In genomic region chr1:31183126-31183525, GRCh38 we compare ENCODE assay signal across 24 cellular contexts. TPM values are rescaled to one million over a fixed set of nuclear protein-coding genes. Genes with fewer than 3 reads are reported as not detected.
"Had no signal": no experiment of that assay in that cellular context is flagged by ENCODE, and none has a peak within 500 bp of the region (broad histone marks: within the 10 kb centered on the region; RNA-seq: fewer than 3 reads in every experiment).

No MANE protein-coding gene starts in this region.

- H3K36me3 Mint-ChIP-seq: activated CD4-positive, alpha-beta memory T cell treated with anti-CD3 and anti-CD28 coated beads for 36 hours; mesothelial cell of epicardium; stimulated activated memory B cell treated with anti-CD40 and anti-IgM and Interleukin-4, amounts not matched to agents 10 μg/mL and 1 μg/mL and 100 μg/mL, for 72 hours; type B pancreatic cell had no signal

- H3K27ac ChIP-seq: esophagus muscularis mucosa, pancreas, prostate gland, sigmoid colon had no signal

- ATAC-seq: stimulated activated memory B cell treated with anti-CD40 and anti-IgM and Interleukin-4, amounts not matched to agents 10 μg/mL and 1 μg/mL and 100 μg/mL, for 72 hours had no signal

- H3K9me3 Mint-ChIP-seq: activated CD4-positive, alpha-beta memory T cell treated with anti-CD3 and anti-CD28 coated beads for 36 hours; activated CD4-positive, alpha-beta T cell treated with anti-CD3 and anti-CD28 coated beads, Interleukin-2, amount 10 ng/mL, durations not matched to agents 24 days and 14 days; activated T-cell treated with anti-CD3 and anti-CD28 coated beads, Interleukin-2, amount 50 U/mL, for 24 hours; mesothelial cell of epicardium; neural crest cell; stimulated activated memory B cell treated with anti-CD40 and anti-IgM and Interleukin-4, amounts not matched to agents 10 μg/mL and 1 μg/mL and 100 μg/mL, for 72 hours; stimulated activated naive CD8-positive, alpha-beta T cell treated with anti-CD3 and anti-CD28 coated beads, Interleukin-15, amount 100 ng/mL, for 72 hours; type B pancreatic cell had no signal

- H3K4me3 ChIP-seq: prostate gland, sigmoid colon had no signal

- H3K4me1 Mint-ChIP-seq: mesothelial cell of epicardium had no signal

- H3K4me3 Mint-ChIP-seq: activated CD4-positive, alpha-beta memory T cell treated with anti-CD3 and anti-CD28 coated beads for 36 hours; activated CD4-positive, alpha-beta T cell treated with anti-CD3 and anti-CD28 coated beads, Interleukin-2, amount 10 ng/mL, durations not matched to agents 24 days and 14 days; activated T-cell treated with anti-CD3 and anti-CD28 coated beads, Interleukin-2, amount 50 U/mL, for 24 hours; mesothelial cell of epicardium; neural crest cell; stimulated activated memory B cell treated with anti-CD40 and anti-IgM and Interleukin-4, amounts not matched to agents 10 μg/mL and 1 μg/mL and 100 μg/mL, for 72 hours; type B pancreatic cell had no signal

- H3K36me3 ChIP-seq: esophagus muscularis mucosa, pancreas, prostate gland, sigmoid colon had no signal

- DNase-seq: activated CD4-positive, alpha-beta memory T cell treated with anti-CD3 and anti-CD28 coated beads for 36 hours; activated CD4-positive, alpha-beta T cell treated with anti-CD3 and anti-CD28 coated beads, Interleukin-2, amount 10 ng/mL, durations not matched to agents 24 days and 14 days; activated CD4-positive, CD25-positive, alpha-beta regulatory T cell treated with anti-CD3 and anti-CD28 coated beads, Interleukin-2, amount 50 U/mL, for 72 hours; activated CD8-positive, alpha-beta memory T cell treated with anti-CD3 and anti-CD28 coated beads, Interleukin-2, amount 50 U/mL, for 4 hours; activated gamma-delta T cell treated with Interleukin-2 at 50 U/mL for 16 hours; activated naive CD4-positive, alpha-beta T cell treated with anti-CD3 and anti-CD28 coated beads, Interleukin-2, amount 50 U/mL, for 16 hours; effector CD4-positive, alpha-beta T cell; left ventricle myocardium superior; naive thymus-derived CD4-positive, alpha-beta T cell; pancreas; stimulated activated CD8-positive, alpha-beta memory T cell treated with anti-CD3 and anti-CD28 coated beads, Interleukin-4, amount 100 ng/mL, for 48 hours had no signal

- H3K27ac Mint-ChIP-seq: activated CD4-positive, alpha-beta memory T cell treated with anti-CD3 and anti-CD28 coated beads for 36 hours; activated CD4-positive, alpha-beta T cell treated with anti-CD3 and anti-CD28 coated beads, Interleukin-2, amount 10 ng/mL, durations not matched to agents 24 days and 14 days; activated T-cell treated with anti-CD3 and anti-CD28 coated beads, Interleukin-2, amount 50 U/mL, for 24 hours; mesothelial cell of epicardium; naive thymus-derived CD4-positive, alpha-beta T cell; stimulated activated memory B cell treated with anti-CD40 and anti-IgM and Interleukin-4, amounts not matched to agents 10 μg/mL and 1 μg/mL and 100 μg/mL, for 72 hours; stimulated activated naive CD8-positive, alpha-beta T cell treated with anti-CD3 and anti-CD28 coated beads, Interleukin-15, amount 100 ng/mL, for 72 hours; type B pancreatic cell had no signal

- H3K9me3 ChIP-seq: esophagus muscularis mucosa, pancreas, prostate gland, sigmoid colon had no signal

RNA-seq across cellular contexts. Expression of gene NKAIN1, which starts 56.6 kb away (rescaled TPM):
- total RNA-seq: activated CD4-positive, alpha-beta memory T cell treated with anti-CD3 and anti-CD28 coated beads for 36 hours; activated CD4-positive, alpha-beta T cell treated with anti-CD3 and anti-CD28 coated beads, Interleukin-2, amount 10 ng/mL, durations not matched to agents 24 days and 14 days; activated CD8-positive, alpha-beta memory T cell treated with anti-CD3 and anti-CD28 coated beads for 36 hours; dermis blood vessel endothelial cell; esophagus muscularis mucosa; left ventricle myocardium superior; lung microvascular endothelial cell; naive thymus-derived CD4-positive, alpha-beta T cell; T-helper 1 cell treated with Interleukin-12 subunit alpha and Interleukin-12 subunit beta and Interleukin-4 antibody, amounts not matched to agents 30 ng/mL and 1 ng/mL, for 36 hours had no signal
- polyA plus RNA-seq: naive thymus-derived CD4-positive, alpha-beta T cell had no signal
